Comparison of ENCODE assay signal across 8 cellular contexts in genomic region chr22:46578251-46578823, GRCh38. TPM values are rescaled to one million over a fixed set of nuclear protein-coding genes. Genes with fewer than 3 reads are reported as not detected.
DNase-seq lines count a peak whose midpoint lies in the region; ATAC-seq, FAIRE-seq and TF ChIP-seq lines count a peak whose summit lies in the region.

No MANE protein-coding gene starts in this region.

- H3K9me3 ChIP-seq in mucosa of stomach (ENCODE audit: control insufficient read depth, low read length), result no peaks in the 10 kb centered on the region
- no peaks in the 10 kb centered on the region for H3K9me3 ChIP-seq in aorta (ENCODE audit: control insufficient read depth, low read length)

- ATAC-seq in Right ventricle myocardium inferior (no peak), aorta (ENCODE audit: low FRiP score) (no peak), GM21825 (IDR thresholded peaks at IDR 0.05; ENCODE audit: unreplicated experiment) (no peak)

- no peak for FAIRE-seq in D721Med (lab: Jason Lieb, UNC)

- DNase-seq in Right ventricle myocardium inferior (ENCODE audit: missing footprints) (peak; percentile 66), cardiac septum (ENCODE audit: low spot score) (no peak), choroid plexus epithelial cell (ENCODE audit: low read depth) (no peak), aorta (peak; percentile 47 to 73), D721Med (ENCODE audit: insufficient read length, low spot score) (no peak)
- no peak for DNase-seq in stimulated activated CD4-positive, alpha-beta T cell treated with anti-CD3 and anti-CD28 coated beads, Interleukin-12 subunit alpha, Interleukin-12 subunit beta, amount 100 ng/mL, for 4 hours

- H3K27me3 ChIP-seq in mucosa of stomach (ENCODE audit: control insufficient read depth, insufficient read depth, low read length) (no peaks in the 10 kb centered on the region), aorta (ENCODE audit: control insufficient read depth in 1 of 2, insufficient read depth in 2 of 2, low read length in 1 of 2) (no peaks in the 10 kb centered on the region)

- H3K4me1 ChIP-seq in mucosa of stomach (ENCODE audit: control insufficient read depth, insufficient read depth, low read length) (peaks cover 87% of the 10 kb centered on the region), aorta (ENCODE audit: control insufficient read depth in 1 of 2, insufficient read depth in 2 of 2, low read length in 2 of 2) (no peaks in the 10 kb centered on the region)

- WGBS in aorta, 2 donors, result 67 to 71% methylated on average over 9 of the region's 9 CpGs

- H3K4me3 ChIP-seq in choroid plexus epithelial cell (ENCODE audit: low read depth, low read length) (peak overlapping the region; percentile 65), mucosa of stomach (ENCODE audit: low read length) (peak overlapping the region; percentile 31), aorta (ENCODE audit: low read length in 2 of 2) (no peak overlapping the region)

- H3K9ac ChIP-seq in mucosa of stomach (ENCODE audit: low read length), result peak overlapping the region; percentile 72

- H3K36me3 ChIP-seq in mucosa of stomach (ENCODE audit: control insufficient read depth, insufficient read depth, low read length) (no peaks in the 10 kb centered on the region), aorta (ENCODE audit: control insufficient read depth in 1 of 2, insufficient read depth in 2 of 2, low read length in 1 of 2) (no peaks in the 10 kb centered on the region)

- intact Hi-C loops in Right ventricle myocardium inferior (cut with DNase I), result loop anchor here (5.0 kb wide), 4 partner anchors 44 to 159 kb away; partner anchors contain the start of genes CERK and GRAMD4
- intact Hi-C loops in cardiac septum (cut with DNase I), result loop anchor here (5.0 kb wide), 3 partner anchors 109 to 179 kb away; partner anchors contain the start of gene CERK
- intact Hi-C loops in aorta (cut with DNase I), result loop anchor here in 1 of 2 donors (5.0 to 10.0 kb wide), 2 partner anchors 104 to 156 kb away; partner anchors contain the start of gene CERK

- H3K27ac ChIP-seq in aorta (ENCODE audit: low read depth in 1 of 2, low read length in 2 of 2), result no peak overlapping the region

- TF ChIP-seq CTCF in choroid plexus epithelial cell (conservative IDR thresholded peaks at IDR 0.05; ENCODE audit: low read depth, low read length) (no peak), D721Med (IDR thresholded peaks at IDR 0.05; ENCODE audit: insufficient read depth, missing control alignments) (no peak)

RNA-seq across cellular contexts. Expression of gene CELSR1, which starts 40.9 kb away (rescaled TPM):
- total RNA-seq in Right ventricle myocardium inferior (8.4 TPM), cardiac septum (13.3 TPM), aorta (1 to 10 TPM; 2.3 to 3.0 TPM)
- under 1 TPM; 0.15 to 0.38 TPM for polyA plus RNA-seq in aorta

RNA-seq across cellular contexts. Expression of gene GRAMD4, which starts 41.8 kb away (rescaled TPM):
- total RNA-seq in Right ventricle myocardium inferior (80.0 TPM), cardiac septum (64.8 TPM), aorta (10 to 100 TPM; 15.6 to 37.1 TPM)
- 1 to 10 TPM; 5.5 to 6.8 TPM for polyA plus RNA-seq in aorta

Comparison
In these comparisons a context has a peak if more than half of its experiments do, and no peak if none do; other contexts are left out.
1. DNase-seq: peak in Right ventricle myocardium inferior (single experiment) and aorta (2 of 2); none in cardiac septum (single experiment), choroid plexus epithelial cell (single experiment), stimulated activated CD4-positive, alpha-beta T cell treated with anti-CD3 and anti-CD28 coated beads, Interleukin-12 subunit alpha, Interleukin-12 subunit beta, amount 100 ng/mL, for 4 hours (single experiment) and D721Med (single experiment).
2. H3K4me3 ChIP-seq: peak in choroid plexus epithelial cell (single experiment) and mucosa of stomach (single experiment); none in aorta (0 of 2).